ENCODE assay signal across 8 cellular contexts in genomic region chr20:62382306-62383198, GRCh38. TPM values are rescaled to one million over a fixed set of nuclear protein-coding genes. Genes with fewer than 3 reads are reported as not detected.
A peak's percentile ranks its signal among the peaks of the same experiment; 100 is the strongest.
DNase-seq lines count a peak whose midpoint lies in the region; ATAC-seq and TF ChIP-seq lines count a peak whose summit lies in the region.

No MANE protein-coding gene starts in this region.

- H4K20me1 ChIP-seq in hepatocyte (ENCODE audit: insufficient read depth, poor library complexity, severe bottlenecking), result peaks cover 4% of the 10 kb centered on the region

- H3K4me1 ChIP-seq in hepatocyte (ENCODE audit: insufficient read depth), result peaks cover 22% of the 10 kb centered on the region

- no peaks in the 10 kb centered on the region for H3K9me3 ChIP-seq in hepatocyte (ENCODE audit: low read depth)

- H2AFZ ChIP-seq in hepatocyte, result no peak overlapping the region

- peak; percentile 80 for TF ChIP-seq CTCF in hepatocyte (IDR thresholded peaks at IDR 0.05; ENCODE audit: poor library complexity)

- peaks cover 34% of the 10 kb centered on the region for H3K79me2 ChIP-seq in hepatocyte

- H3K4me2 ChIP-seq in hepatocyte, result no peak overlapping the region

- in situ Hi-C loops in G401 (cut with HindIII; ENCODE audit: low sequenced_read_pairs), result no loop called here

- ATAC-seq in HG02571 (IDR thresholded peaks at IDR 0.05; ENCODE audit: unreplicated experiment), result peak; percentile 49

- H3K27me3 ChIP-seq in hepatocyte, result no peaks in the 10 kb centered on the region

- no peak overlapping the region for H3K27ac ChIP-seq in hepatocyte

- H3K4me3 ChIP-seq in hepatocyte, result no peak overlapping the region

- 47% methylated on average over 18 of the region's 18 CpGs for WGBS in hepatocyte (ENCODE audit: low lambda C conversion rate, missing lambda C conversion rate)

- no peaks in the 10 kb centered on the region for H3K36me3 ChIP-seq in hepatocyte (replicated peaks; ENCODE audit: insufficient read depth, low read depth)

- no peaks in the 10 kb centered on the region for H3K9me2 ChIP-seq in hepatocyte (replicated peaks; ENCODE audit: insufficient read depth)

- DNase-seq in G401 (ENCODE audit: low spot score), result peak; percentile 90
- peak; percentile 80 for DNase-seq in NCI-H2029 (lab: John Stamatoyannopoulos, UW)
- peak; percentile 61 for DNase-seq in T-helper 22 cell (ENCODE audit: low read depth)
- DNase-seq in anterior cingulate cortex (lab: John Stamatoyannopoulos, UW), result peak in 51 of 58 donors; percentile 21 to 81 (median 53)
- peak; percentile 94 for DNase-seq in hepatocyte (ENCODE audit: low spot score)
- peak; percentile 76 for DNase-seq in stimulated activated CD4-positive, alpha-beta T cell treated with anti-CD3 and anti-CD28 coated beads, Interleukin-12 subunit alpha, Interleukin-12 subunit beta, amount 100 ng/mL, for 4 hours
- DNase-seq in NCI-H1048 (lab: John Stamatoyannopoulos, UW), result no peak

RNA-seq across cellular contexts. Expression of gene RPS21, which starts 4.4 kb away (rescaled TPM):
- total RNA-seq in G401 (2014; rRNA removed; shearing (Covaris generic)), result 1,245 and 1,753 TPM in 2 replicates
- 1,754 and 2,772 TPM in 2 replicates for total RNA-seq in hepatocyte
- 444 and 460 TPM in 2 replicates for polyA plus RNA-seq in hepatocyte

RNA-seq across cellular contexts. Expression of gene LAMA5, which starts 15.4 kb away (rescaled TPM):
- total RNA-seq in G401 (2014; rRNA removed; shearing (Covaris generic)), result 21.6 and 28.3 TPM in 2 replicates
- total RNA-seq in hepatocyte, result 44.6 and 71.3 TPM in 2 replicates
- 252 and 313 TPM in 2 replicates for polyA plus RNA-seq in hepatocyte

RNA-seq across cellular contexts. Expression of gene CABLES2, which starts 24.5 kb away (rescaled TPM):
- 4.2 and 7.2 TPM in 2 replicates for total RNA-seq in G401 (2014; rRNA removed; shearing (Covaris generic))
- 8.6 and 12.0 TPM in 2 replicates for total RNA-seq in hepatocyte
- polyA plus RNA-seq in hepatocyte, result 17.7 and 19.1 TPM in 2 replicates

RNA-seq across cellular contexts. Expression of gene RBBP8NL, which starts 44.8 kb away (rescaled TPM):
- not detected in 2 replicates for total RNA-seq in G401 (2014; rRNA removed; shearing (Covaris generic))
- 4.1 and 5.7 TPM in 2 replicates for total RNA-seq in hepatocyte
- polyA plus RNA-seq in hepatocyte, result 6.4 and 6.9 TPM in 2 replicates
